Comparison of ENCODE assay signal across 20 cellular contexts in genomic region chr17:4641297-4642195, GRCh38. TPM values are rescaled to one million over a fixed set of nuclear protein-coding genes. Genes with fewer than 3 reads are reported as not detected.
A peak's percentile ranks its signal among the peaks of the same experiment; 100 is the strongest.
DNase-seq lines count a peak whose midpoint lies in the region; ATAC-seq and TF ChIP-seq lines count a peak whose summit lies in the region.
"Had no signal": no experiment of that assay in that cellular context is flagged by ENCODE, and none has a peak within 500 bp of the region (broad histone marks: within the 10 kb centered on the region; RNA-seq: fewer than 3 reads in every experiment).

A gene with protein sequence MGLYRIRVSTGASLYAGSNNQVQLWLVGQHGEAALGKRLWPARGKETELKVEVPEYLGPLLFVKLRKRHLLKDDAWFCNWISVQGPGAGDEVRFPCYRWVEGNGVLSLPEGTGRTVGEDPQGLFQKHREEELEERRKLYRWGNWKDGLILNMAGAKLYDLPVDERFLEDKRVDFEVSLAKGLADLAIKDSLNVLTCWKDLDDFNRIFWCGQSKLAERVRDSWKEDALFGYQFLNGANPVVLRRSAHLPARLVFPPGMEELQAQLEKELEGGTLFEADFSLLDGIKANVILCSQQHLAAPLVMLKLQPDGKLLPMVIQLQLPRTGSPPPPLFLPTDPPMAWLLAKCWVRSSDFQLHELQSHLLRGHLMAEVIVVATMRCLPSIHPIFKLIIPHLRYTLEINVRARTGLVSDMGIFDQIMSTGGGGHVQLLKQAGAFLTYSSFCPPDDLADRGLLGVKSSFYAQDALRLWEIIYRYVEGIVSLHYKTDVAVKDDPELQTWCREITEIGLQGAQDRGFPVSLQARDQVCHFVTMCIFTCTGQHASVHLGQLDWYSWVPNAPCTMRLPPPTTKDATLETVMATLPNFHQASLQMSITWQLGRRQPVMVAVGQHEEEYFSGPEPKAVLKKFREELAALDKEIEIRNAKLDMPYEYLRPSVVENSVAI (minus strand): TSS chr17:4641678. CDS start chr17:4641651, 27 bp downstream.

- H3K9me3 ChIP-seq in right atrium auricular region (no peaks in the 10 kb centered on the region), upper lobe of right lung (no peaks in the 10 kb centered on the region)
- H3K9me3 ChIP-seq: psoas muscle, upper lobe of left lung had no signal

- peak within 1 kb of the TSS; percentile 87 for H3K4me3 Mint-ChIP-seq in dendritic cell treated with granulocyte-macrophage colony-stimulating factor and Interleukin-4, amounts not matched to agents 40 ng/mL and 50 ng/mL, for 4 days
- peak within 1 kb of the TSS; percentile 39 for H3K4me3 Mint-ChIP-seq in mesothelial cell of epicardium

- H3K9me3 Mint-ChIP-seq in dendritic cell treated with granulocyte-macrophage colony-stimulating factor and Interleukin-4, amounts not matched to agents 40 ng/mL and 50 ng/mL, for 4 days = no peaks in the 10 kb centered on the region
- H3K9me3 Mint-ChIP-seq in mesothelial cell of epicardium = no peaks in the 10 kb centered on the region

- H3K27ac ChIP-seq in right atrium auricular region (no peak within 1 kb of the TSS), upper lobe of right lung (no peak within 1 kb of the TSS)
- H3K27ac ChIP-seq: BLaER1 treated with 17β-estradiol and CSF1 and Interleukin-3, amounts not matched to agents 10 nM and 100 nM; psoas muscle; upper lobe of left lung had no signal

- peak within 1 kb of the TSS in 1 of 2 donors; percentile 4 for H3K4me3 ChIP-seq in right atrium auricular region
- no peak within 1 kb of the TSS for H3K4me3 ChIP-seq in upper lobe of right lung
- H3K4me3 ChIP-seq: psoas muscle, upper lobe of left lung had no signal

- peaks cover 75% of the 10 kb centered on the region for H3K4me1 Mint-ChIP-seq in dendritic cell treated with granulocyte-macrophage colony-stimulating factor and Interleukin-4, amounts not matched to agents 40 ng/mL and 50 ng/mL, for 4 days (ENCODE audit: low read depth)
- H3K4me1 Mint-ChIP-seq in mesothelial cell of epicardium = peaks cover 22% of the 10 kb centered on the region

- H3K27me3 ChIP-seq in right atrium auricular region = peaks cover 0 to 3% of the 10 kb centered on the region in 2 donors
- H3K27me3 ChIP-seq in upper lobe of right lung = peaks cover 43% of the 10 kb centered on the region

- peaks cover 57% of the 10 kb centered on the region for H3K36me3 Mint-ChIP-seq in dendritic cell treated with granulocyte-macrophage colony-stimulating factor and Interleukin-4, amounts not matched to agents 40 ng/mL and 50 ng/mL, for 4 days (ENCODE audit: low read depth)
- no peaks in the 10 kb centered on the region for H3K36me3 Mint-ChIP-seq in mesothelial cell of epicardium

- peaks cover 0 to 14% of the 10 kb centered on the region in 2 donors for H3K4me1 ChIP-seq in right atrium auricular region
- H3K4me1 ChIP-seq in upper lobe of right lung = peaks cover 4% of the 10 kb centered on the region

- DNase-seq in right atrium auricular region (ENCODE audit: low spot score) (no peak), left ventricle myocardium superior (no peak), mesothelial cell of epicardium (ENCODE audit: low spot score in 2 of 2, unreplicated experiment in 2 of 2) (no peak), upper lobe of right lung (peak; percentile 67), NCI-H2081 (lab: John Stamatoyannopoulos, UW) (no peak), hypothalamus (lab: John Stamatoyannopoulos, UW) (no peak)
- DNase-seq: activated CD4-positive, alpha-beta T cell treated with anti-CD3 and anti-CD28 coated beads for 4 hours; activated T-cell treated with anti-CD3 and anti-CD28 coated beads, Interleukin-2, amount 50 U/mL, for 1 hour; amygdala; dermis blood vessel endothelial cell; KBM-7; NCI-H1417 treated with DMSO at 0.1 percent for 48 hours; NCI-H524 treated with DMSO at 0.1 percent for 48 hours; psoas muscle; T-helper 1 cell had no signal

- TF ChIP-seq CTCF in right atrium auricular region (IDR thresholded peaks at IDR 0.05) (no peak), mesothelial cell of epicardium (IDR thresholded peaks at IDR 0.05; ENCODE audit: unreplicated experiment) (no peak), upper lobe of right lung (IDR thresholded peaks at IDR 0.05) (no peak)

- H3K27me3 Mint-ChIP-seq in dendritic cell treated with granulocyte-macrophage colony-stimulating factor and Interleukin-4, amounts not matched to agents 40 ng/mL and 50 ng/mL, for 4 days = no peaks in the 10 kb centered on the region
- peaks cover 89% of the 10 kb centered on the region for H3K27me3 Mint-ChIP-seq in mesothelial cell of epicardium (ENCODE audit: low read depth)

- ATAC-seq in left ventricle myocardium superior = no peak
- ATAC-seq in upper lobe of right lung = no peak
- ATAC-seq in GM18858 (IDR thresholded peaks at IDR 0.05; ENCODE audit: unreplicated experiment) = no peak
- ATAC-seq: psoas muscle had no signal

- peak within 1 kb of the TSS; percentile 92 for H3K27ac Mint-ChIP-seq in dendritic cell treated with granulocyte-macrophage colony-stimulating factor and Interleukin-4, amounts not matched to agents 40 ng/mL and 50 ng/mL, for 4 days
- H3K27ac Mint-ChIP-seq in mesothelial cell of epicardium = no peak within 1 kb of the TSS

- intact Hi-C loops in left ventricle myocardium superior (cut with micrococcal nuclease) = no loop called here
- intact Hi-C loops in dendritic cell treated with granulocyte-macrophage colony-stimulating factor and Interleukin-4, amounts not matched to agents 40 ng/mL and 50 ng/mL, for 4 days (cut with micrococcal nuclease) = no loop called here
- intact Hi-C loops in upper lobe of right lung (cut with DNase I) = no loop called here

- H3K36me3 ChIP-seq in right atrium auricular region = no peaks in the 10 kb centered on the region
- H3K36me3 ChIP-seq in upper lobe of right lung = no peaks in the 10 kb centered on the region
- H3K36me3 ChIP-seq: BLaER1 treated with 17β-estradiol and CSF1 and Interleukin-3, amounts not matched to agents 10 nM and 100 nM; upper lobe of left lung had no signal

RNA-seq across cellular contexts. Expression of the gene that starts here (rescaled TPM):
- total RNA-seq in right atrium auricular region = 10 to 100 TPM; 16.9 to 65.0 TPM
- total RNA-seq in left ventricle myocardium superior = 4.5 TPM
- total RNA-seq in mesothelial cell of epicardium = 0.18 to 0.45 TPM (median 0.36 TPM) in 3 replicates
- 1.7 TPM for total RNA-seq in upper lobe of right lung
- total RNA-seq: dermis blood vessel endothelial cell, mononuclear cell had no signal
